7 cellular contexts compared by ENCODE assay signal in the genomic region with DNA sequence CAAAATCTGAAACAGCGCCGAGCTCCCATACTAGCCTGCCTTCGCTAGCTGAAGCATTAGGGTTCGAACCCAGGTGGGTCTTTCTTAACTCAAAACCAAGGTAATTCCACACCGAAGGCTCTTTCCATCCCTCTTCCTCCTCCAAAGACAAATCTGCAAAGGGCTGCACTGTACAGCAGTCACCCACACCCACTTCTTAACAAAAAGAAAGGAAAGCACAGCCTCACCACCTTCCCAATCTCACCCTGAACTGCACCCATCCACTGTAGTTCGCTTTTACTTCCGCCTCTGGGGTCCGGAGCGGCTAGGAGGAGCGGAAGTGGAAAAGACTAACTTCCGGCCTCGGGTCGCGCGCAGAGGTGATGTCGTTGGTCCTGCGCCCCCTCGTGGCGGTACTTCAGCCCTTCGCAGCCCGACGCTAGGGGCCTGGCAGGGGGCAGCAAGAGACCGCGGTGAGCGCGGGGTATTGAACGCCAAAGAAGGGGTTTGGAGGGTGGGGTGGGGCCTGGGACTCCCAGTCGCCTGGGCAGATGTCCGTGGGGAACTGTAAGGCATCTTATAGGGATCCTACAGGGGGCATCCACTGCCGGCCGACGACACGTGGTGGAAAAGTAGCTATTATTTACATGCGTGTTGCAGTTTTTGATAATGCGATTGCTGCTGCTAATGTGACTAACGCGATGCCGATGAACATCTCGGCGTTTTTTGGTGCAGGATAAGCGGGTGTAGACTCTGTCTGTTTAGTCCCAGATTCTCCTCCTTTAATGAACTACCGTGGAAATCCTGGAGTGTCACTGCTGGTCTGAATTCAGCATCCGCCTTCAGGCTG. TPM values are rescaled to one million over a fixed set of nuclear protein-coding genes. Genes with fewer than 3 reads are reported as not detected.
DNase-seq lines count a peak whose midpoint lies in the region; ATAC-seq, FAIRE-seq and TF ChIP-seq lines count a peak whose summit lies in the region.

TSS of gene MTERF1 (minus strand) at position 290 of the 829 bp plus-strand sequence. CDS start 619 bp downstream, outside the sequence.

- H3K4me3 Mint-ChIP-seq in T-helper 2 cell treated with Interferon-gamma antibody and Interleukin-4, amounts not matched to agents 5 μg/mL and 100 μg/mL, for 36 hours = peak within 1 kb of the TSS; percentile 91
- peak within 1 kb of the TSS; percentile 94 for H3K4me3 Mint-ChIP-seq in astrocyte (ENCODE audit: unreplicated experiment)

- no peak for FAIRE-seq in astrocyte (lab: Jason Lieb, UNC)

- no peaks in the 10 kb centered on the region for H3K9me3 ChIP-seq in astrocyte (ENCODE audit: insufficient read depth, low read depth, low read length)
- H3K9me3 ChIP-seq in hepatocyte (ENCODE audit: low read depth) = no peaks in the 10 kb centered on the region

- 10% methylated on average over 41 of the region's 43 CpGs for WGBS in hepatocyte (ENCODE audit: low lambda C conversion rate, missing lambda C conversion rate)

- H3K4me3 ChIP-seq in astrocyte (ENCODE audit: insufficient read depth, low read depth, low read length) = peak within 1 kb of the TSS; percentile 97
- H3K4me3 ChIP-seq in hepatocyte = peak within 1 kb of the TSS; percentile 69
- H3K4me3 ChIP-seq in retinal pigment epithelial cell (ENCODE audit: low read length) = peak within 1 kb of the TSS; percentile 97

- peaks cover 22% of the 10 kb centered on the region for H3K4me1 Mint-ChIP-seq in T-helper 2 cell treated with Interferon-gamma antibody and Interleukin-4, amounts not matched to agents 5 μg/mL and 100 μg/mL, for 36 hours (ENCODE audit: low read depth)
- peaks cover 17% of the 10 kb centered on the region for H3K4me1 Mint-ChIP-seq in astrocyte (ENCODE audit: low read depth, unreplicated experiment)

- peaks cover 44% of the 10 kb centered on the region for H3K79me2 ChIP-seq in astrocyte (ENCODE audit: insufficient read depth, low read length)
- H3K79me2 ChIP-seq in hepatocyte = peaks cover 39% of the 10 kb centered on the region

- ATAC-seq in GM18502 (IDR thresholded peaks at IDR 0.05; ENCODE audit: poor library complexity, unreplicated experiment) (peak; percentile 97), HG02970 (IDR thresholded peaks at IDR 0.05; ENCODE audit: low FRiP score, unreplicated experiment) (peak; percentile 100)

- peaks cover 8% of the 10 kb centered on the region for H3K36me3 ChIP-seq in astrocyte (ENCODE audit: insufficient read depth, low read length)
- no peaks in the 10 kb centered on the region for H3K36me3 ChIP-seq in hepatocyte (replicated peaks; ENCODE audit: insufficient read depth, low read depth)

- peak within 1 kb of the TSS; percentile 90 for H3K9ac ChIP-seq in astrocyte (ENCODE audit: low read length)

- peak within 1 kb of the TSS; percentile 92 for H2AFZ ChIP-seq in astrocyte (ENCODE audit: low read depth, low read length)
- H2AFZ ChIP-seq in hepatocyte = peak within 1 kb of the TSS; percentile 89

- H3K9me2 ChIP-seq in hepatocyte (replicated peaks; ENCODE audit: insufficient read depth) = no peaks in the 10 kb centered on the region

- H3K4me1 ChIP-seq in astrocyte (ENCODE audit: insufficient read depth, low read length) = peaks cover 13% of the 10 kb centered on the region
- H3K4me1 ChIP-seq in hepatocyte (ENCODE audit: insufficient read depth) = peaks cover 6% of the 10 kb centered on the region

- peaks cover 30% of the 10 kb centered on the region for H3K36me3 Mint-ChIP-seq in T-helper 2 cell treated with Interferon-gamma antibody and Interleukin-4, amounts not matched to agents 5 μg/mL and 100 μg/mL, for 36 hours (ENCODE audit: low read depth)
- H3K36me3 Mint-ChIP-seq in astrocyte (ENCODE audit: low read depth, unreplicated experiment) = no peaks in the 10 kb centered on the region

- H3K27me3 ChIP-seq in astrocyte (ENCODE audit: insufficient read depth, low read length) (no peaks in the 10 kb centered on the region), hepatocyte (no peaks in the 10 kb centered on the region)

- TF ChIP-seq CTCF in astrocyte (IDR thresholded peaks at IDR 0.05; ENCODE audit: insufficient read depth, low read depth, low read length) (peak; percentile 77), hepatocyte (IDR thresholded peaks at IDR 0.05; ENCODE audit: poor library complexity) (peak; percentile 100), retinal pigment epithelial cell (conservative IDR thresholded peaks at IDR 0.05; ENCODE audit: low read depth, low read length) (peak; percentile 98)

- DNase-seq in NCI-H187 treated with DMSO at 0.1 percent for 48 hours (lab: John Stamatoyannopoulos, UW) (peak; percentile 88), astrocyte (ENCODE audit: low read depth) (peak; percentile 82), hepatocyte (ENCODE audit: low spot score) (peak; percentile 95), retinal pigment epithelial cell (ENCODE audit: low read depth) (peak; percentile 60)
- DNase-seq in T-helper 2 cell treated with Interferon-gamma antibody and Interleukin-4, amounts not matched to agents 5 μg/mL and 100 μg/mL, for 36 hours (ENCODE audit: low spot score) = peak; percentile 91

- H3K27ac ChIP-seq in astrocyte (ENCODE audit: low read depth, low read length) (peak within 1 kb of the TSS; percentile 67), hepatocyte (peak within 1 kb of the TSS; percentile 45)

- H3K9me3 Mint-ChIP-seq in T-helper 2 cell treated with Interferon-gamma antibody and Interleukin-4, amounts not matched to agents 5 μg/mL and 100 μg/mL, for 36 hours = no peaks in the 10 kb centered on the region
- peaks cover 2% of the 10 kb centered on the region for H3K9me3 Mint-ChIP-seq in astrocyte (ENCODE audit: unreplicated experiment)

- peak within 1 kb of the TSS; percentile 92 for H3K27ac Mint-ChIP-seq in T-helper 2 cell treated with Interferon-gamma antibody and Interleukin-4, amounts not matched to agents 5 μg/mL and 100 μg/mL, for 36 hours
- peak within 1 kb of the TSS; percentile 60 for H3K27ac Mint-ChIP-seq in astrocyte (ENCODE audit: unreplicated experiment)

- H3K27me3 Mint-ChIP-seq in T-helper 2 cell treated with Interferon-gamma antibody and Interleukin-4, amounts not matched to agents 5 μg/mL and 100 μg/mL, for 36 hours (ENCODE audit: low read depth) = peaks cover 3% of the 10 kb centered on the region
- no peaks in the 10 kb centered on the region for H3K27me3 Mint-ChIP-seq in astrocyte (ENCODE audit: low read depth, unreplicated experiment)

- H3K4me2 ChIP-seq in astrocyte (ENCODE audit: low read length) = peak within 1 kb of the TSS; percentile 88
- peak within 1 kb of the TSS; percentile 86 for H3K4me2 ChIP-seq in hepatocyte

- H4K20me1 ChIP-seq in astrocyte (ENCODE audit: insufficient read depth, low read length) = peaks cover 7% of the 10 kb centered on the region
- H4K20me1 ChIP-seq in hepatocyte (ENCODE audit: insufficient read depth, poor library complexity, severe bottlenecking) = no peaks in the 10 kb centered on the region

RNA-seq across cellular contexts. Expression of gene MTERF1, which starts in this region (rescaled TPM):
- total RNA-seq in astrocyte = 10.9 and 12.3 TPM in 2 replicates
- 9.4 and 13.2 TPM in 2 replicates for total RNA-seq in hepatocyte
- polyA plus RNA-seq in hepatocyte = 5.9 and 6.7 TPM in 2 replicates

Comparison
In these comparisons a context has a peak if more than half of its experiments do, and no peak if none do; other contexts are left out.
1. Peak in every context shown above with its lines: DNase-seq, ATAC-seq, H3K4me3 ChIP-seq and H3K27ac ChIP-seq.